ENCODE assay signal across 8 cellular contexts in the genomic region with DNA sequence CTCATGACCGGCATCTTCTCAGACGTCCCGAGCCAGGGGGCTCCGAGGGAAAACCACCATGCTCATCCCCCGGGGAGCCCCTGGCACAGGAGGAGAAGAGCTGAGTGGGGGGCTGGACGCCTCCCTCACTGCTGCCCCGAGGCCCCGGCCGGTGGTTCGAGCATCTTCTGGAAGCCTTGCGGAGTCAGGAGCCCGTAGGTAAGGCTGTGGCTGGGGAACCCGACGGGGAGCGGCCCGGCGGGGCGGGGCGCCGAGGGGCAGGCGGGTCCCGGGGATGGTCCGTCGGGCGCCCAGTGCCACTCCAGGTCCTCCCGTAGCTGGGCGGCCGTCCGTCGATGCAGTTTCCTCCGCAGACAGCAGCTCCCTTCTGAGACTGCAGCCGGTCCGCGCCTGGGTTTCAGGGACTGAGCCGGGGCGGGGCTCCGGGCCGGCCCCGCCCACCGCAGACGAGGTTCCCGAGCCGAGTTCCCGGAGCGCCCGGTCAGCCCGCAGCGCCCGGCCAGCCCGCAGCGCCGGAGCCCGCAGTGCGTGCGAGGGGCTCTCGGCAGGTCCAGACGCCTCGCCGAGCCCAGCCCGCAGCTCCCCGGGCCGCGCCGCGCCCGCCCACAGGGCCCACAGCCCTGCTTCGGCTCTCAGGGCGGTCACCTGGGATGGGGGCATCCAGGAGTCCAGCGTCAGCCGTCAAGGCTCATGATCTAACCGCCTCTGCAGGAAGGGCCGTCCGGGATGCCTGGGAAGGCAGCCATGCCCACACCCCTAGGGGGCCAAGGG. TPM values are rescaled to one million over a fixed set of nuclear protein-coding genes. Genes with fewer than 3 reads are reported as not detected.
DNase-seq lines count a peak whose midpoint lies in the region; ATAC-seq and TF ChIP-seq lines count a peak whose summit lies in the region.

A gene (minus strand): TSS at position 369 of the 771 bp plus-strand sequence. CDS start 355 bp downstream, at position 14.

- peak within 1 kb of the TSS; percentile 53 for H3K4me3 Mint-ChIP-seq in activated naive CD8-positive, alpha-beta T cell treated with anti-CD3 and anti-CD28 coated beads for 36 hours

- POLR2A ChIA-PET in AG04449 (lab: Yijun Ruan, JAX) = interaction anchor here (1.2 kb wide), 1 partner anchor 10 kb away, joined by 3 read pairs; no protein-coding TSS in a partner anchor

- no peaks in the 10 kb centered on the region for H3K9me3 Mint-ChIP-seq in activated naive CD8-positive, alpha-beta T cell treated with anti-CD3 and anti-CD28 coated beads for 36 hours

- no peak within 1 kb of the TSS for H3K9ac ChIP-seq in parathyroid adenoma

- H3K27ac Mint-ChIP-seq in activated naive CD8-positive, alpha-beta T cell treated with anti-CD3 and anti-CD28 coated beads for 36 hours = no peak within 1 kb of the TSS

- H3K4me3 ChIP-seq in AG04449 (ENCODE audit: low read depth, low read length) (peak within 1 kb of the TSS; percentile 56), heart left ventricle (peak within 1 kb of the TSS; percentile 51 to 89 (median 70)), parathyroid adenoma (ENCODE audit: low read depth, low read length) (peak within 1 kb of the TSS; percentile 35)

- ATAC-seq in heart left ventricle (peak in 3 of 4 donors; percentile 78 to 85 (median 78)), GM18870 (IDR thresholded peaks at IDR 0.05; ENCODE audit: unreplicated experiment) (no peak)

- H3K36me3 ChIP-seq in heart left ventricle (no peaks in the 10 kb centered on the region), parathyroid adenoma (ENCODE audit: control insufficient read depth, insufficient read depth, low read length) (no peaks in the 10 kb centered on the region)

- H3K4me2 ChIP-seq in parathyroid adenoma (ENCODE audit: low read length) = peak within 1 kb of the TSS; percentile 67

- WGBS in heart left ventricle, 4 donors = 4 to 30% (median 6%) methylated on average over 4 to 73 of the region's 73 CpGs

- H3K27me3 ChIP-seq in heart left ventricle (peaks cover 0 to 9% (median 0%) of the 10 kb centered on the region in 9 donors), parathyroid adenoma (ENCODE audit: control insufficient read depth, insufficient read depth, low read length) (no peaks in the 10 kb centered on the region)

- H3K79me2 ChIP-seq in parathyroid adenoma = no peaks in the 10 kb centered on the region

- DNase-seq in AG04449 (ENCODE audit: low read depth, low spot score) = no peak
- DNase-seq in NCI-H748 (lab: John Stamatoyannopoulos, UW; ENCODE audit: unreplicated experiment) = peak; percentile 71
- peak; percentile 21 for DNase-seq in activated naive CD8-positive, alpha-beta T cell treated with anti-CD3 and anti-CD28 coated beads for 36 hours
- peak; percentile 73 to 88 (median 79) for DNase-seq in heart left ventricle
- no peak for DNase-seq in A172 (ENCODE audit: low spot score)

- H3K9me3 ChIP-seq in heart left ventricle (no peaks in the 10 kb centered on the region), parathyroid adenoma (ENCODE audit: control insufficient read depth, low read length) (no peaks in the 10 kb centered on the region)

- peaks cover 14% of the 10 kb centered on the region for H3K27me3 Mint-ChIP-seq in activated naive CD8-positive, alpha-beta T cell treated with anti-CD3 and anti-CD28 coated beads for 36 hours

- H2AFZ ChIP-seq in parathyroid adenoma = peak within 1 kb of the TSS; percentile 70

- TF ChIP-seq POLR2A in GM18951 (IDR thresholded peaks at IDR 0.05; ENCODE audit: extremely low read depth, insufficient read depth, insufficient read length) = peak; percentile 18
- peak in 1 of 2 donors; percentile 94 for TF ChIP-seq POLR2A in heart left ventricle (IDR thresholded peaks at IDR 0.05)

- no peaks in the 10 kb centered on the region for H3K36me3 Mint-ChIP-seq in activated naive CD8-positive, alpha-beta T cell treated with anti-CD3 and anti-CD28 coated beads for 36 hours

- TF ChIP-seq CTCF in AG04449 (IDR thresholded peaks at IDR 0.05; ENCODE audit: insufficient read depth, low read length, missing control alignments) (no peak), heart left ventricle (IDR thresholded peaks at IDR 0.05) (no peak), parathyroid adenoma (IDR thresholded peaks at IDR 0.05) (no peak)

- CTCF ChIA-PET in AG04449 (lab: Yijun Ruan, JAX) = interaction anchor here (0.7 to 11.9 kb wide), 6 partner anchors 9 to 133 kb away, joined by 3 to 182 read pairs (median 4); no protein-coding TSS in a partner anchor

- intact Hi-C loops in heart left ventricle (cut with DNase I) = no loop called here

- peak within 1 kb of the TSS in 11 of 12 donors; percentile 36 to 87 (median 76) for H3K27ac ChIP-seq in heart left ventricle
- H3K27ac ChIP-seq in parathyroid adenoma = peak within 1 kb of the TSS; percentile 55

- H3K4me1 Mint-ChIP-seq in activated naive CD8-positive, alpha-beta T cell treated with anti-CD3 and anti-CD28 coated beads for 36 hours = no peaks in the 10 kb centered on the region

- H3K4me1 ChIP-seq in heart left ventricle (peaks cover 0 to 56% (median 34%) of the 10 kb centered on the region in 12 donors), parathyroid adenoma (peaks cover 15% of the 10 kb centered on the region)

- in situ Hi-C loops in GM18951 (cut with MboI; ENCODE audit: low sequenced_read_pairs, unreplicated experiment) = no loop called here

RNA-seq across cellular contexts. Expression of the gene that starts here (rescaled TPM):
- under 1 TPM in 1 of 2 experiments, not detected in 1; 0.21 TPM for total RNA-seq in activated naive CD8-positive, alpha-beta T cell treated with anti-CD3 and anti-CD28 coated beads for 36 hours
- total RNA-seq in heart left ventricle = 10 to 100 TPM in 2 of 9 donors, 1 to 10 TPM in 7; 4.1 to 30.4 (median 5.9) TPM
- 1 to 10 TPM; 5.0 to 9.7 TPM for polyA plus RNA-seq in heart left ventricle
- 2.2 and 8.8 TPM in 2 replicates for total RNA-seq in A172 (2014; rRNA removed; shearing (Covaris generic))

Comparison
In these comparisons a context has a peak if more than half of its experiments do, and no peak if none do; other contexts are left out.
1. Peak in DNase-seq in activated naive CD8-positive, alpha-beta T cell treated with anti-CD3 and anti-CD28 coated beads for 36 hours; RNA of the gene not detected or under 1 TPM.
2. DNase-seq: peak in NCI-H748 (single experiment) and heart left ventricle (5 of 5); none in AG04449 (single experiment) and A172 (single experiment).
3. Peak in every context shown above with its lines, with median percentiles within 50 percentile points of each other: H3K4me3 ChIP-seq.